25 cellular contexts compared by ENCODE assay signal in the genomic region with DNA sequence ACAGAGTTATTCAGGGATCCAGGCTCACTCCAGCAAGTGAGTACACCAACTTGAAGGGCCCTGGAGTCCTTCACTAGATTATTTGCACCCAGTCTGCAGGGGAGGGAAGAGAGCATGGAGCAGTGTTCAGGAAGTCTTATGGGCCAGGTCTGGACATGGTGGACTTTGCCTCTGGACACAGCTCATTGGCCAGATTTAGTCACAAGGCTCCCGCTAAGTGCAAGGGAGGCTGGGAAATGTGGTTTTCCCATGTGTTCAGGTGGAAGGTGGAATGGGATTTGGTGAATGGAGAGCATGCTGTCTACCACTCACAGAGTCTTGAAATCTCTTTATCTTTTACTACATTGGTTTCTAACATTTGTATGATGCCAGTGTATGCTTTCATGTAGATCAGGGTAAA.
DNase-seq lines count a peak whose midpoint lies in the region; ATAC-seq, FAIRE-seq and TF ChIP-seq lines count a peak whose summit lies in the region.
"Had no signal": no experiment of that assay in that cellular context is flagged by ENCODE, and none has a peak within 500 bp of the region (broad histone marks: within the 10 kb centered on the region; RNA-seq: fewer than 3 reads in every experiment).

No MANE protein-coding gene starts in this region.

- in situ Hi-C loops in HepG2 (cut with HindIII; ENCODE audit: extremely low pct_ligation_motif_present, low pct_unique_long_range_greater_than_20kb) (no loop called here), K562 (cut with MboI) (loop anchor here (10.0 to 25.0 kb wide), 2 partner anchors 307 to 915 kb away; no protein-coding TSS in a partner anchor)

- no peak overlapping the region for H3K4me3 Mint-ChIP-seq in naive thymus-derived CD4-positive, alpha-beta T cell
- H3K4me3 Mint-ChIP-seq: CD4-positive, alpha-beta memory T cell; GM23338; HFFc6 had no signal

- POLR2A ChIA-PET in HepG2 (lab: Yijun Ruan, JAX) (no interaction called here), K562 (lab: Yijun Ruan, JAX) (no interaction called here)
- POLR2A ChIA-PET in naive thymus-derived CD4-positive, alpha-beta T cell (lab: Charles Lee), result no interaction called here

- TF ChIP-seq CTCF in HepG2 (CRISPR knock-in tag; IDR thresholded peaks at IDR 0.05) (no peak), right lobe of liver (IDR thresholded peaks at IDR 0.05) (no peak), K562 (IDR thresholded peaks at IDR 0.05 in 2 of 3, conservative IDR thresholded peaks at IDR 0.05 in 1 of 3; ENCODE audit: insufficient read depth in 2 of 3, low read depth in 1 of 3, low read length in 3 of 3) (no peak), coronary artery (IDR thresholded peaks at IDR 0.05) (no peak)

- no peak for FAIRE-seq in HepG2 (lab: Jason Lieb, UNC)
- no peak for FAIRE-seq in K562 (lab: Jason Lieb, UNC)
- FAIRE-seq: A549, GM12891, GM18507, H54 had no signal

- peaks cover 0 to 41% of the 10 kb centered on the region in 2 experiments; a peak in 3 of 5 replicates for H3K27me3 ChIP-seq in HepG2 (ENCODE audit: control insufficient read depth in 1 of 2, insufficient read depth in 2 of 2, low read length in 2 of 2)
- H3K27me3 ChIP-seq in right lobe of liver, result no peaks in the 10 kb centered on the region
- H3K27me3 ChIP-seq in K562 (ENCODE audit: control insufficient read depth in 2 of 2, insufficient read depth in 2 of 2, low read length in 2 of 2), result peaks cover 5 to 36% of the 10 kb centered on the region in 2 experiments; a peak in 3 of 5 replicates
- H3K27me3 ChIP-seq in naive thymus-derived CD4-positive, alpha-beta T cell (ENCODE audit: control insufficient read depth in 2 of 2, insufficient read depth in 2 of 2, low read length in 2 of 2), result no peaks in the 10 kb centered on the region
- H3K27me3 ChIP-seq: BE2C; BLaER1 treated with 17β-estradiol and CSF1 and Interleukin-3, amounts not matched to agents 10 nM and 100 nM had no signal

- H3K9me1 ChIP-seq in K562 (ENCODE audit: control insufficient read depth, insufficient read depth, low read length), result no peaks in the 10 kb centered on the region

- H3K36me3 ChIP-seq in HepG2 (replicated peaks in 1 of 2; ENCODE audit: control insufficient read depth in 1 of 2, insufficient read depth in 2 of 2, low read length in 2 of 2) (no peaks in the 10 kb centered on the region), right lobe of liver (no peaks in the 10 kb centered on the region), K562 (ENCODE audit: control insufficient read depth, insufficient read depth, low read length) (no peaks in the 10 kb centered on the region)
- no peaks in the 10 kb centered on the region for H3K36me3 ChIP-seq in naive thymus-derived CD4-positive, alpha-beta T cell (ENCODE audit: control insufficient read depth in 2 of 3, insufficient read depth in 3 of 3, low read length in 3 of 3)
- H3K36me3 ChIP-seq: BE2C; BLaER1 treated with 17β-estradiol and CSF1 and Interleukin-3, amounts not matched to agents 10 nM and 100 nM; HAP-1 had no signal

- DNase-seq in HepG2 (ENCODE audit: low spot score) (no peak), right lobe of liver (no peak), K562 (ENCODE audit: extremely low read depth in 1 of 4, low spot score in 3 of 4) (peak in 2 of 4 experiments; percentile 13 to 16), left colon (no peak), coronary artery (ENCODE audit: low spot score) (no peak), retina (no peak)
- no peak for DNase-seq in naive thymus-derived CD4-positive, alpha-beta T cell
- DNase-seq: 8988T; ACHN; AML-193; BE2C; Calu3; CD4-positive, alpha-beta memory T cell; COR-L47; DMS53; DMS79 treated with DMSO at 0.1 percent for 48 hours; GF-D8; HFFc6 had no signal

- H3K9me3 Mint-ChIP-seq in naive thymus-derived CD4-positive, alpha-beta T cell, result peaks cover 0 to 10% (median 2%) of the 10 kb centered on the region in 11 donors

- H4K20me1 ChIP-seq in HepG2 (ENCODE audit: insufficient read depth, low read length) (no peaks in the 10 kb centered on the region), K562 (replicated peaks; ENCODE audit: control insufficient read depth, insufficient read depth, low read length) (no peaks in the 10 kb centered on the region)
- H4K20me1 ChIP-seq: BLaER1 treated with 17β-estradiol and CSF1 and Interleukin-3, amounts not matched to agents 10 nM and 100 nM had no signal

- WGBS in HepG2 (ENCODE audit: low lambda C conversion rate), result 50% methylated on average over 1 of the region's 1 CpG
- no CpG with 5 or more reads among the region's 1 CpG for WGBS in right lobe of liver (ENCODE audit: insufficient coverage, low coverage, low lambda C conversion rate, missing lambda C conversion rate)
- 0% methylated on average over 1 of the region's 1 CpG for WGBS in K562 (ENCODE audit: insufficient coverage, low coverage, missing lambda C conversion rate)

- no peak overlapping the region for H3K27ac ChIP-seq in HepG2 (ENCODE audit: extremely low read length, insufficient read depth, low read length)
- H3K27ac ChIP-seq in right lobe of liver, result no peak overlapping the region
- no peak overlapping the region for H3K27ac ChIP-seq in K562 (ENCODE audit: extremely low read depth, low read depth, low read length)
- no peak overlapping the region for H3K27ac ChIP-seq in naive thymus-derived CD4-positive, alpha-beta T cell (ENCODE audit: low read depth, low read length)
- no peak overlapping the region for H3K27ac ChIP-seq in coronary artery
- H3K27ac ChIP-seq: A549; BLaER1 treated with 17β-estradiol and CSF1 and Interleukin-3, amounts not matched to agents 10 nM and 100 nM had no signal

- BruUV-seq in HepG2 (replicated peaks; lab: Mats Ljungman, UMichigan) (no TSS peak), K562 (replicated peaks; lab: Mats Ljungman, UMichigan) (no TSS peak)

- H3K4me1 Mint-ChIP-seq in naive thymus-derived CD4-positive, alpha-beta T cell, result no peaks in the 10 kb centered on the region
- H3K4me1 Mint-ChIP-seq: CD4-positive, alpha-beta memory T cell had no signal

- peak overlapping the region in 1 of 9 donors; percentile 3 for H3K27ac Mint-ChIP-seq in naive thymus-derived CD4-positive, alpha-beta T cell
- H3K27ac Mint-ChIP-seq: CD4-positive, alpha-beta memory T cell; GM23338; HFFc6 had no signal

- TF ChIP-seq POLR2A in HepG2 (IDR thresholded peaks at IDR 0.05; ENCODE audit: insufficient read depth in 1 of 2, low read depth in 2 of 2, low read length in 2 of 2) (no peak), right lobe of liver (IDR thresholded peaks at IDR 0.05) (no peak), K562 (conservative IDR thresholded peaks at IDR 0.05) (no peak)

- TF ChIP-seq EP300 in HepG2 (IDR thresholded peaks at IDR 0.05; ENCODE audit: low read depth in 2 of 2, low read length in 2 of 2) (no peak), HepG2 (CRISPR knock-in tag; IDR thresholded peaks at IDR 0.05; ENCODE audit: borderline replicate concordance) (no peak), K562 (IDR thresholded peaks at IDR 0.05; ENCODE audit: low read length) (no peak)

- H2AFZ ChIP-seq in HepG2 (ENCODE audit: low read length), result no peak overlapping the region
- no peak overlapping the region for H2AFZ ChIP-seq in K562 (ENCODE audit: low read depth, low read length)
- H2AFZ ChIP-seq: GM23338 had no signal

- H3K9ac ChIP-seq in HepG2 (ENCODE audit: insufficient read depth, low read depth, low read length), result no peak overlapping the region
- H3K9ac ChIP-seq in K562 (ENCODE audit: insufficient read depth in 1 of 2, low read depth in 2 of 2, low read length in 2 of 2), result no peak overlapping the region
- H3K9ac ChIP-seq: BLaER1 treated with 17β-estradiol and CSF1 and Interleukin-3, amounts not matched to agents 10 nM and 100 nM had no signal

- H3K4me2 ChIP-seq in HepG2 (ENCODE audit: low read depth, low read length), result no peak overlapping the region
- H3K4me2 ChIP-seq in K562 (ENCODE audit: insufficient read depth, low read length), result no peak overlapping the region
- H3K4me2 ChIP-seq: A549; BLaER1 treated with 17β-estradiol and CSF1 and Interleukin-3, amounts not matched to agents 10 nM and 100 nM; GM23338 had no signal

- intact Hi-C loops in HepG2 (cut with micrococcal nuclease; ENCODE audit: unreplicated experiment) (no loop called here), right lobe of liver (cut with DNase I) (no loop called here), K562 (cut with micrococcal nuclease) (no loop called here), left colon (cut with DNase I, micrococcal nuclease) (loop anchor here in 1 of 2 donors (10.0 kb wide), 1 partner anchor 597 kb away; no protein-coding TSS in a partner anchor)
- intact Hi-C loops in naive thymus-derived CD4-positive, alpha-beta T cell (cut with micrococcal nuclease), result no loop called here

- H3K4me1 ChIP-seq in HepG2 (ENCODE audit: insufficient read depth, low read length) (no peaks in the 10 kb centered on the region), right lobe of liver (no peaks in the 10 kb centered on the region), K562 (replicated peaks in 1 of 2; ENCODE audit: control insufficient read depth in 2 of 2, insufficient read depth in 2 of 2, low read length in 2 of 2) (no peaks in the 10 kb centered on the region)
- H3K4me1 ChIP-seq in naive thymus-derived CD4-positive, alpha-beta T cell (ENCODE audit: control insufficient read depth in 2 of 2, insufficient read depth in 2 of 2, low read length in 2 of 2), result no peaks in the 10 kb centered on the region
- H3K4me1 ChIP-seq: A549; BLaER1 treated with 17β-estradiol and CSF1 and Interleukin-3, amounts not matched to agents 10 nM and 100 nM; HAP-1 had no signal

- H3K36me3 Mint-ChIP-seq in naive thymus-derived CD4-positive, alpha-beta T cell, result peaks cover 0 to 11% (median 0%) of the 10 kb centered on the region in 5 donors
- H3K36me3 Mint-ChIP-seq: CD4-positive, alpha-beta memory T cell had no signal

- peaks cover 0 to 11% (median 3%) of the 10 kb centered on the region in 5 donors for H3K27me3 Mint-ChIP-seq in naive thymus-derived CD4-positive, alpha-beta T cell

- peaks cover 5% of the 10 kb centered on the region; the same call in 1 of the 2 replicates for H3K9me3 ChIP-seq in HepG2 (ENCODE audit: low read length)
- no peaks in the 10 kb centered on the region for H3K9me3 ChIP-seq in right lobe of liver
- no peaks in the 10 kb centered on the region for H3K9me3 ChIP-seq in K562 (replicated peaks; ENCODE audit: control insufficient read depth, insufficient read depth, low read depth, low read length)
- no peaks in the 10 kb centered on the region for H3K9me3 ChIP-seq in naive thymus-derived CD4-positive, alpha-beta T cell (ENCODE audit: control insufficient read depth in 2 of 3, low read length in 3 of 3)
- H3K9me3 ChIP-seq: A549, BE2C, HAP-1 had no signal

- H3K4me3 ChIP-seq in HepG2 (replicated peaks in 1 of 3; ENCODE audit: insufficient read depth in 1 of 3, low read depth in 2 of 3, low read length in 3 of 3) (no peak overlapping the region), right lobe of liver (no peak overlapping the region), K562 (no peak overlapping the region), coronary artery (no peak overlapping the region)
- no peak overlapping the region for H3K4me3 ChIP-seq in naive thymus-derived CD4-positive, alpha-beta T cell (ENCODE audit: low read length)
- H3K4me3 ChIP-seq: A549; BLaER1 treated with 17β-estradiol and CSF1 and Interleukin-3, amounts not matched to agents 10 nM and 100 nM; GM23338; HAP-1 had no signal

- no peak for TF ChIP-seq RAD21 in HepG2 (CRISPR knock-in tag; IDR thresholded peaks at IDR 0.05)
- no peak for TF ChIP-seq RAD21 in K562 (CRISPR knock-in tag; conservative IDR thresholded peaks at IDR 0.05 in 1 of 2, IDR thresholded peaks at IDR 0.05 in 1 of 2)

- CTCF ChIA-PET in HepG2 (lab: Yijun Ruan, JAX; ENCODE audit: low intra/inter-chr PET ratio, low total read pairs) (no interaction called here), K562 (lab: Yijun Ruan, JAX; ENCODE audit: low intra/inter-chr PET ratio) (no interaction called here)
- CTCF ChIA-PET in naive thymus-derived CD4-positive, alpha-beta T cell (lab: Charles Lee), result no interaction called here

- ATAC-seq in HepG2 (no peak), right lobe of liver (no peak), K562 (peak; percentile 55; the same call in 2 of the 3 replicates), left colon (peak; percentile 39)
- no peak for ATAC-seq in naive thymus-derived CD4-positive, alpha-beta T cell
- ATAC-seq: GM23338 had no signal

- H3K79me2 ChIP-seq in HepG2 (ENCODE audit: insufficient read depth, low read length), result no peaks in the 10 kb centered on the region
- no peaks in the 10 kb centered on the region for H3K79me2 ChIP-seq in K562 (ENCODE audit: control insufficient read depth, insufficient read depth, low read length)

Comparison
In these comparisons a context has a peak if more than half of its experiments do, and no peak if none do; other contexts are left out.
1. ATAC-seq: peak in K562 (single experiment) and left colon (single experiment); none in HepG2 (single experiment), right lobe of liver (0 of 4) and naive thymus-derived CD4-positive, alpha-beta T cell (single experiment).
2. Of the 241 proteins assayed by ChIP-seq in both HepG2 and K562: peak only in HepG2: NFYB, ZBTB33 and ZNF143; only in K562: none; in both: none; in neither: 237; mixed calls (peak in some experiments, not most) for 1.